Comparison of ENCODE assay signal across 9 cellular contexts in genomic region chr3:170357176-170357919, GRCh38. TPM values are rescaled to one million over a fixed set of nuclear protein-coding genes. Genes with fewer than 3 reads are reported as not detected.
DNase-seq lines count a peak whose midpoint lies in the region; ATAC-seq, FAIRE-seq and TF ChIP-seq lines count a peak whose summit lies in the region.
"Had no signal": no experiment of that assay in that cellular context is flagged by ENCODE, and none has a peak within 500 bp of the region (broad histone marks: within the 10 kb centered on the region; RNA-seq: fewer than 3 reads in every experiment).

SKIL (plus strand) TSS chr3:170357715; CDS start chr3:170360332, 2,617 bp downstream.

- peak; percentile 53 for ATAC-seq in HG03442 (IDR thresholded peaks at IDR 0.05; ENCODE audit: unreplicated experiment)
- peak; percentile 77 for ATAC-seq in activated CD4-positive, alpha-beta T cell treated with anti-CD3 and anti-CD28 coated beads for 36 hours

- peak within 1 kb of the TSS; percentile 78 for H3K4me3 Mint-ChIP-seq in activated CD4-positive, alpha-beta T cell treated with anti-CD3 and anti-CD28 coated beads for 36 hours
- peak within 1 kb of the TSS; percentile 91 for H3K4me3 Mint-ChIP-seq in chondrocyte (ENCODE audit: unreplicated experiment)

- peaks cover 31% of the 10 kb centered on the region for H3K36me3 Mint-ChIP-seq in activated CD4-positive, alpha-beta T cell treated with anti-CD3 and anti-CD28 coated beads for 36 hours (ENCODE audit: low read depth)
- peaks cover 17% of the 10 kb centered on the region for H3K36me3 Mint-ChIP-seq in chondrocyte (ENCODE audit: low read depth)

- H3K4me1 Mint-ChIP-seq in activated CD4-positive, alpha-beta T cell treated with anti-CD3 and anti-CD28 coated beads for 36 hours: peaks cover 38% of the 10 kb centered on the region
- peaks cover 65% of the 10 kb centered on the region for H3K4me1 Mint-ChIP-seq in chondrocyte (ENCODE audit: low read depth)

- peaks cover 4% of the 10 kb centered on the region for H3K9me3 Mint-ChIP-seq in activated CD4-positive, alpha-beta T cell treated with anti-CD3 and anti-CD28 coated beads for 36 hours (ENCODE audit: low read depth)
- no peaks in the 10 kb centered on the region for H3K9me3 Mint-ChIP-seq in chondrocyte (ENCODE audit: low read depth)

- FAIRE-seq in GM19239 (lab: Jason Lieb, UNC): no peak
- FAIRE-seq: colon had no signal

- H3K27ac Mint-ChIP-seq in activated CD4-positive, alpha-beta T cell treated with anti-CD3 and anti-CD28 coated beads for 36 hours: peak within 1 kb of the TSS; percentile 96
- H3K27ac Mint-ChIP-seq in chondrocyte (ENCODE audit: unreplicated experiment): peak within 1 kb of the TSS; percentile 99

- CTCF ChIA-PET in activated CD4-positive, alpha-beta T cell treated with anti-CD3 and anti-CD28 coated beads for 36 hours (lab: Charles Lee): interaction anchor here (0.7 to 1.2 kb wide), 2 partner anchors 136 to 584 kb away, joined by 3 to 4 read pairs; partner anchors contain the start of gene MYNN

- intact Hi-C loops in activated CD4-positive, alpha-beta T cell treated with anti-CD3 and anti-CD28 coated beads for 36 hours (cut with DNase I, micrococcal nuclease): loop anchor here (1.0 to 10.0 kb wide), 17 partner anchors 99 to 1747 kb away; partner anchors contain the start of genes MYNN (in 2 of the 2), PHC3 (in 2 of the 2), PRKCI (in 2 of the 2) and EIF5A2 (in 1 of the 2)

- POLR2A ChIA-PET in activated CD4-positive, alpha-beta T cell treated with anti-CD3 and anti-CD28 coated beads for 36 hours (lab: Charles Lee): interaction anchor here (0.9 to 1.7 kb wide), 3 partner anchors 99 to 391 kb away, joined by 4 to 10 read pairs (median 5); partner anchors contain the start of gene PRKCI

- no peak for TF ChIP-seq CTCF in chondrocyte (IDR thresholded peaks at IDR 0.05)

- DNase-seq in Ammon's horn (ENCODE audit: low spot score): peak; percentile 97
- peak; percentile 67 for DNase-seq in GM19239 (ENCODE audit: insufficient read length, low spot score)
- peak; percentile 96 for DNase-seq in NCI-H510A treated with DMSO at 0.1 percent for 48 hours (lab: John Stamatoyannopoulos, UW)
- DNase-seq in activated CD4-positive, alpha-beta T cell treated with anti-CD3 and anti-CD28 coated beads for 36 hours: peak; percentile 97
- peak; percentile 99 for DNase-seq in chondrocyte (ENCODE audit: low spot score)
- peak; percentile 98 for DNase-seq in kidney tubule cell (ENCODE audit: low spot score)
- DNase-seq in stimulated activated CD4-positive, alpha-beta T cell treated with anti-CD3 and anti-CD28 coated beads, Interleukin-1b, Interleukin-23, amount 100 ng/mL, for 1 hour (ENCODE audit: low read depth in 2 of 2): peak; percentile 89 to 95

- no peaks in the 10 kb centered on the region for H3K27me3 Mint-ChIP-seq in activated CD4-positive, alpha-beta T cell treated with anti-CD3 and anti-CD28 coated beads for 36 hours
- no peaks in the 10 kb centered on the region for H3K27me3 Mint-ChIP-seq in chondrocyte (ENCODE audit: low read depth)

RNA-seq across cellular contexts. Expression of gene SKIL, which starts in this region (rescaled TPM):
- 10 to 100 TPM; 15.6 to 20.3 TPM for total RNA-seq in activated CD4-positive, alpha-beta T cell treated with anti-CD3 and anti-CD28 coated beads for 36 hours
- total RNA-seq in chondrocyte: 94.0 to 177 TPM (median 96.0 TPM) in 3 replicates

Comparison
In these comparisons a context has a peak if more than half of its experiments do, and no peak if none do; other contexts are left out.
1. Peak in every context shown above with its lines: DNase-seq and ATAC-seq.